In genomic region chr20:59159822-59160740, GRCh38 we compare ENCODE assay signal across 11 cellular contexts. TPM values are rescaled to one million over a fixed set of nuclear protein-coding genes. Genes with fewer than 3 reads are reported as not detected.
DNase-seq lines count a peak whose midpoint lies in the region; ATAC-seq and TF ChIP-seq lines count a peak whose summit lies in the region.
"Had no signal": no experiment of that assay in that cellular context is flagged by ENCODE, and none has a peak within 500 bp of the region (broad histone marks: within the 10 kb centered on the region; RNA-seq: fewer than 3 reads in every experiment).

No MANE protein-coding gene starts in this region.

- CTCF ChIA-PET in activated B cell treated with CpG ODN at 0.5 μM for 24 hours (lab: Charles Lee): interaction anchor here (0.9 to 1.3 kb wide), 3 partner anchors 13 to 72 kb away, joined by 3 to 4 read pairs (median 3); no protein-coding TSS in a partner anchor

- H3K9me3 Mint-ChIP-seq in activated B cell treated with CpG ODN at 0.5 μM for 24 hours: no peaks in the 10 kb centered on the region

- H3K27me3 Mint-ChIP-seq in activated B cell treated with CpG ODN at 0.5 μM for 24 hours: no peaks in the 10 kb centered on the region

- intact Hi-C loops in activated B cell treated with CpG ODN at 0.5 μM for 24 hours (cut with micrococcal nuclease): loop anchor here (5.0 to 10.0 kb wide), 3 partner anchors 153 to 1765 kb away; partner anchors contain the start of genes CTSZ, RBM38 and STX16
- intact Hi-C loops in left colon (cut with DNase I, micrococcal nuclease): no loop called here

- DNase-seq in stimulated activated CD4-positive, alpha-beta T cell treated with anti-CD3 and anti-CD28 coated beads, Interleukin-4, amount 100 ng/mL, for 1 hour: peak; percentile 29
- DNase-seq in stimulated activated CD4-positive, alpha-beta T cell treated with anti-CD3 and anti-CD28 coated beads, Interleukin-12 subunit alpha, Interleukin-12 subunit beta, amount 100 ng/mL, for 4 hours: no peak
- DNase-seq in activated B cell treated with CpG ODN at 0.5 μM for 24 hours (no peak), left colon (peak in 1 of 2 donors; percentile 51), DMS 273 (lab: John Stamatoyannopoulos, UW; ENCODE audit: unreplicated experiment) (no peak), NCI-H1694 (lab: John Stamatoyannopoulos, UW) (no peak)

- H3K27ac Mint-ChIP-seq in activated B cell treated with CpG ODN at 0.5 μM for 24 hours: peak overlapping the region; percentile 24

- TF ChIP-seq CTCF in activated B cell treated with CpG ODN at 0.5 μM for 24 hours (IDR thresholded peaks at IDR 0.05): no peak

- no peaks in the 10 kb centered on the region for H3K36me3 Mint-ChIP-seq in activated B cell treated with CpG ODN at 0.5 μM for 24 hours (ENCODE audit: low read depth)
- H3K36me3 Mint-ChIP-seq: neural progenitor cell had no signal

- peaks cover 60% of the 10 kb centered on the region for H3K4me1 Mint-ChIP-seq in activated B cell treated with CpG ODN at 0.5 μM for 24 hours

- peak overlapping the region; percentile 65 for H3K4me3 Mint-ChIP-seq in activated B cell treated with CpG ODN at 0.5 μM for 24 hours
- H3K4me3 Mint-ChIP-seq: neural progenitor cell had no signal

- peak; percentile 2 for ATAC-seq in activated B cell treated with CpG ODN at 0.5 μM for 24 hours (ENCODE audit: low read depth)
- ATAC-seq in left colon: peak; percentile 63
- ATAC-seq in HG03565 (IDR thresholded peaks at IDR 0.05; ENCODE audit: unreplicated experiment): no peak
- no peak for ATAC-seq in GM21447 (IDR thresholded peaks at IDR 0.05; ENCODE audit: unreplicated experiment)
- ATAC-seq: GM12878 had no signal

- POLR2A ChIA-PET in activated B cell treated with CpG ODN at 0.5 μM for 24 hours (lab: Charles Lee): interaction anchor here (1.4 to 2.9 kb wide), 4 partner anchors 37 to 271 kb away, joined by 3 to 18 read pairs (median 4); no protein-coding TSS in a partner anchor

RNA-seq across cellular contexts. Expression of gene ZNF831, which starts 3.5 kb away (rescaled TPM):
- 3.2 and 4.0 TPM in 2 replicates for total RNA-seq in activated B cell treated with CpG ODN at 0.5 μM for 24 hours
- total RNA-seq in left colon: under 1 TPM; 0.15 to 0.61 TPM
- total RNA-seq: Caco-2 had no signal

Comparison
In these comparisons a context has a peak if more than half of its experiments do, and no peak if none do; other contexts are left out.
1. ATAC-seq: peak in activated B cell treated with CpG ODN at 0.5 μM for 24 hours (single experiment) and left colon (single experiment); none in HG03565 (single experiment) and GM21447 (single experiment).